ENCODE assay signal across 8 cellular contexts in genomic region chr4:13548984-13549546, GRCh38. TPM values are rescaled to one million over a fixed set of nuclear protein-coding genes. Genes with fewer than 3 reads are reported as not detected.
A peak's percentile ranks its signal among the peaks of the same experiment; 100 is the strongest.
DNase-seq lines count a peak whose midpoint lies in the region; ATAC-seq and TF ChIP-seq lines count a peak whose summit lies in the region.

No MANE protein-coding gene starts in this region.

- peaks cover 1 to 73% (median 52%) of the 10 kb centered on the region in 4 donors for H3K27me3 ChIP-seq in esophagus muscularis mucosa
- H3K27me3 ChIP-seq in naive thymus-derived CD4-positive, alpha-beta T cell (ENCODE audit: control insufficient read depth in 2 of 2, insufficient read depth in 2 of 2, low read length in 2 of 2): peaks cover 24 to 25% of the 10 kb centered on the region in 2 donors

- no peaks in the 10 kb centered on the region for H4K20me1 ChIP-seq in OCI-LY7 (ENCODE audit: insufficient read depth, low read length)

- H3K27ac Mint-ChIP-seq in naive thymus-derived CD4-positive, alpha-beta T cell: peak overlapping the region in 2 of 9 donors; percentile 15 to 27
- H3K27ac Mint-ChIP-seq in stimulated activated memory B cell treated with anti-CD40 and anti-IgM and Interleukin-4, amounts not matched to agents 10 μg/mL and 1 μg/mL and 100 μg/mL, for 72 hours: peak overlapping the region; percentile 38

- peaks cover 70 to 75% (median 73%) of the 10 kb centered on the region in 5 donors for H3K27me3 Mint-ChIP-seq in naive thymus-derived CD4-positive, alpha-beta T cell
- H3K27me3 Mint-ChIP-seq in stimulated activated memory B cell treated with anti-CD40 and anti-IgM and Interleukin-4, amounts not matched to agents 10 μg/mL and 1 μg/mL and 100 μg/mL, for 72 hours: peaks cover 89% of the 10 kb centered on the region

- H3K4me3 ChIP-seq in OCI-LY7 (ENCODE audit: low read depth, low read length, poor library complexity, severe bottlenecking) (peak overlapping the region; percentile 59), esophagus muscularis mucosa (peak overlapping the region; percentile 27 to 50 (median 38))
- H3K4me3 ChIP-seq in naive thymus-derived CD4-positive, alpha-beta T cell (ENCODE audit: low read length): no peak overlapping the region

- peaks cover 0 to 53% (median 7%) of the 10 kb centered on the region in 11 donors for H3K9me3 Mint-ChIP-seq in naive thymus-derived CD4-positive, alpha-beta T cell
- H3K9me3 Mint-ChIP-seq in stimulated activated memory B cell treated with anti-CD40 and anti-IgM and Interleukin-4, amounts not matched to agents 10 μg/mL and 1 μg/mL and 100 μg/mL, for 72 hours: peaks cover 21% of the 10 kb centered on the region

- BruUV-seq in OCI-LY7 (replicated peaks; lab: Mats Ljungman, UMichigan): no TSS peak

- CTCF ChIA-PET in OCI-LY7 (lab: Charles Lee; ENCODE audit: unreplicated experiment): no interaction called here
- CTCF ChIA-PET in naive thymus-derived CD4-positive, alpha-beta T cell (lab: Charles Lee): interaction anchor here (0.8 to 0.9 kb wide), 2 partner anchors 23 to 812 kb away, joined by 3 read pairs; no protein-coding TSS in a partner anchor

- WGBS in esophagus muscularis mucosa: 5% methylated on average over 20 of the region's 21 CpGs

- peak; percentile 76 for DNase-seq in DMS114 treated with DMSO at 0.1 percent for 48 hours (lab: John Stamatoyannopoulos, UW; ENCODE audit: unreplicated experiment)
- peak; percentile 93 for DNase-seq in HuH-7 (ENCODE audit: low spot score)
- DNase-seq in OCI-LY7 (ENCODE audit: low spot score): peak; percentile 87
- peak; percentile 82 for DNase-seq in activated T-cell treated with anti-CD3 and anti-CD28 coated beads for 4 hours
- DNase-seq in esophagus muscularis mucosa (ENCODE audit: extremely low spot score): peak; percentile 97
- peak; percentile 50 to 87 (median 68) for DNase-seq in naive thymus-derived CD4-positive, alpha-beta T cell

- peak overlapping the region; percentile 78; the same call in 1 of the 2 replicates for H2AFZ ChIP-seq in OCI-LY7 (ENCODE audit: low read length)

- H3K9me2 ChIP-seq in OCI-LY7 (ENCODE audit: insufficient read depth, low read length): no peaks in the 10 kb centered on the region

- peak overlapping the region; percentile 70 for H3K4me2 ChIP-seq in OCI-LY7 (ENCODE audit: low read length)

- TF ChIP-seq POLR2A in esophagus muscularis mucosa (IDR thresholded peaks at IDR 0.05; ENCODE audit: low read depth): no peak

- H3K27ac ChIP-seq in OCI-LY7 (ENCODE audit: low read depth, low read length, poor library complexity, severe bottlenecking) (no peak overlapping the region), esophagus muscularis mucosa (replicated peaks in 1 of 4) (no peak overlapping the region)
- no peak overlapping the region for H3K27ac ChIP-seq in naive thymus-derived CD4-positive, alpha-beta T cell (ENCODE audit: low read depth, low read length)

- H3K36me3 ChIP-seq in OCI-LY7 (ENCODE audit: insufficient read depth, low read length) (no peaks in the 10 kb centered on the region), esophagus muscularis mucosa (no peaks in the 10 kb centered on the region)
- no peaks in the 10 kb centered on the region for H3K36me3 ChIP-seq in naive thymus-derived CD4-positive, alpha-beta T cell (ENCODE audit: control insufficient read depth in 2 of 3, insufficient read depth in 3 of 3, low read length in 3 of 3)

- H3K4me3 Mint-ChIP-seq in naive thymus-derived CD4-positive, alpha-beta T cell: peak overlapping the region; percentile 38 to 87 (median 60)
- H3K4me3 Mint-ChIP-seq in stimulated activated memory B cell treated with anti-CD40 and anti-IgM and Interleukin-4, amounts not matched to agents 10 μg/mL and 1 μg/mL and 100 μg/mL, for 72 hours: peak overlapping the region; percentile 62

- ATAC-seq in GM21529 (IDR thresholded peaks at IDR 0.05; ENCODE audit: unreplicated experiment): peak; percentile 82
- ATAC-seq in naive thymus-derived CD4-positive, alpha-beta T cell: peak; percentile 85
- peak; percentile 76 for ATAC-seq in stimulated activated memory B cell treated with anti-CD40 and anti-IgM and Interleukin-4, amounts not matched to agents 10 μg/mL and 1 μg/mL and 100 μg/mL, for 72 hours

- TF ChIP-seq EP300 in esophagus muscularis mucosa (IDR thresholded peaks at IDR 0.05): no peak

- H3K79me2 ChIP-seq in OCI-LY7 (ENCODE audit: insufficient read depth, low read depth, low read length): no peaks in the 10 kb centered on the region

- H3K4me1 Mint-ChIP-seq in naive thymus-derived CD4-positive, alpha-beta T cell: peaks cover 21 to 33% (median 30%) of the 10 kb centered on the region in 7 donors
- peaks cover 30% of the 10 kb centered on the region for H3K4me1 Mint-ChIP-seq in stimulated activated memory B cell treated with anti-CD40 and anti-IgM and Interleukin-4, amounts not matched to agents 10 μg/mL and 1 μg/mL and 100 μg/mL, for 72 hours

- H3K4me1 ChIP-seq in OCI-LY7 (ENCODE audit: insufficient read depth, low read length, poor library complexity, severe bottlenecking) (peaks cover 16% of the 10 kb centered on the region), esophagus muscularis mucosa (peaks cover 32 to 46% (median 40%) of the 10 kb centered on the region in 4 donors)
- peaks cover 13 to 17% of the 10 kb centered on the region in 2 donors for H3K4me1 ChIP-seq in naive thymus-derived CD4-positive, alpha-beta T cell (ENCODE audit: control insufficient read depth in 2 of 2, insufficient read depth in 2 of 2, low read length in 2 of 2)

- H3K9me3 ChIP-seq in OCI-LY7 (ENCODE audit: low read length) (no peaks in the 10 kb centered on the region), esophagus muscularis mucosa (peaks cover 0 to 6% (median 1%) of the 10 kb centered on the region in 4 donors)
- no peaks in the 10 kb centered on the region for H3K9me3 ChIP-seq in naive thymus-derived CD4-positive, alpha-beta T cell (ENCODE audit: control insufficient read depth in 2 of 3, low read length in 3 of 3)

- H3K36me3 Mint-ChIP-seq in naive thymus-derived CD4-positive, alpha-beta T cell: peaks cover 0 to 9% (median 0%) of the 10 kb centered on the region in 5 donors
- no peaks in the 10 kb centered on the region for H3K36me3 Mint-ChIP-seq in stimulated activated memory B cell treated with anti-CD40 and anti-IgM and Interleukin-4, amounts not matched to agents 10 μg/mL and 1 μg/mL and 100 μg/mL, for 72 hours

- intact Hi-C loops in OCI-LY7 (cut with micrococcal nuclease; ENCODE audit: unreplicated experiment) (loop anchor here (1.0 to 10.0 kb wide), 5 partner anchors 194 to 821 kb away; no protein-coding TSS in a partner anchor), esophagus muscularis mucosa (cut with DNase I) (loop anchor here (2.0 kb wide), 2 partner anchors 696 to 820 kb away; no protein-coding TSS in a partner anchor)
- intact Hi-C loops in naive thymus-derived CD4-positive, alpha-beta T cell (cut with micrococcal nuclease): loop anchor here (1.0 to 5.0 kb wide), 4 partner anchors 64 to 1782 kb away; partner anchors contain the start of gene RAB28 (in 1 of the 2)

- POLR2A ChIA-PET in OCI-LY7 (lab: Charles Lee): no interaction called here
- POLR2A ChIA-PET in naive thymus-derived CD4-positive, alpha-beta T cell (lab: Charles Lee): no interaction called here

- TF ChIP-seq CTCF in OCI-LY7 (conservative IDR thresholded peaks at IDR 0.05; ENCODE audit: low read length): peak; percentile 94
- peak; percentile 74 to 90 (median 84) for TF ChIP-seq CTCF in esophagus muscularis mucosa (IDR thresholded peaks at IDR 0.05)

RNA-seq across cellular contexts. Expression of gene NKX3-2, which starts 4.8 kb away (rescaled TPM):
- 0.51 and 0.57 TPM in 2 replicates for total RNA-seq in OCI-LY7 (2014; rRNA removed; shearing (Covaris generic))
- total RNA-seq in OCI-LY7 (2022) (0.63 and 0.79 TPM in 2 replicates), esophagus muscularis mucosa (1 to 10 TPM; 1.2 to 7.0 (median 4.7) TPM)
- not detected for total RNA-seq in naive thymus-derived CD4-positive, alpha-beta T cell
- polyA plus RNA-seq in naive thymus-derived CD4-positive, alpha-beta T cell: not detected
